ENCODE assay signal across 19 cellular contexts in the genomic region with DNA sequence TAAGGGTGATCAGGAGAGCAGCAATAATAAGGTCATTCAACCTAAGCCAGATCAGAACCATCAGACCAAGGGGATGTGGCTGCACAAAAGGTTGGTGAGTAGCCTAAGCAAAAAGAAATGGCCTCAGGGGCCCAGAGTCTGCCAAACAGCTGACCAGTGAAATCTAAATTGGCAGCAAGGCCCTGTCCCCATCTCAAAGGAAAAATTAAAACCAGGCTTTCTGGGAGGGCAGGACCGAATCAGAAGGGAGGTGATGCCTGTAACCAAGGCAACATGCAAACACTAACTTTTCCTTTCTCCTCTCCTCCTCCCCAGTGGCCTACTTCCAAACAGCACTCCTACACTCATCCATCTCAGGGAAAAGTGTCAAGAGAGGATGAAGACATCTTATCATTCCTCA.
A peak's percentile ranks its signal among the peaks of the same experiment; 100 is the strongest.
DNase-seq lines count a peak whose midpoint lies in the region; ATAC-seq and TF ChIP-seq lines count a peak whose summit lies in the region.
"Had no signal": no experiment of that assay in that cellular context is flagged by ENCODE, and none has a peak within 500 bp of the region (broad histone marks: within the 10 kb centered on the region; RNA-seq: fewer than 3 reads in every experiment).

No MANE protein-coding gene starts in this region.

- no peaks in the 10 kb centered on the region for H3K4me1 ChIP-seq in CD4-positive, alpha-beta memory T cell (ENCODE audit: insufficient read depth, low read length)
- H3K4me1 ChIP-seq: upper lobe of left lung had no signal

- no peak overlapping the region for H3K27ac ChIP-seq in CD4-positive, alpha-beta memory T cell (ENCODE audit: low read depth, low read length)
- H3K27ac ChIP-seq: cardiac muscle cell, upper lobe of left lung had no signal

- H3K27me3 ChIP-seq in CD4-positive, alpha-beta memory T cell (ENCODE audit: insufficient read depth, low read length): no peaks in the 10 kb centered on the region
- H3K27me3 ChIP-seq: cardiac muscle cell, upper lobe of left lung had no signal

- CTCF ChIA-PET in HEK293T (lab: Yijun Ruan, JAX): no interaction called here
- CTCF ChIA-PET in CD4-positive, alpha-beta memory T cell (lab: Charles Lee; ENCODE audit: partially characterized antibody): no interaction called here

- H3K9me3 Mint-ChIP-seq in mesothelial cell of epicardium: peaks cover 14% of the 10 kb centered on the region
- peaks cover 0 to 2% (median 0%) of the 10 kb centered on the region in 8 donors for H3K9me3 Mint-ChIP-seq in CD4-positive, alpha-beta memory T cell
- H3K9me3 Mint-ChIP-seq: activated CD4-positive, alpha-beta memory T cell treated with anti-CD3 and anti-CD28 coated beads, Interleukin-2, amount 10 ng/mL, durations not matched to agents 7 days and 5 days had no signal

- no peaks in the 10 kb centered on the region for H3K27me3 Mint-ChIP-seq in mesothelial cell of epicardium (ENCODE audit: low read depth)
- H3K27me3 Mint-ChIP-seq in CD4-positive, alpha-beta memory T cell: peaks cover 0 to 5% of the 10 kb centered on the region in 2 donors
- H3K27me3 Mint-ChIP-seq: activated CD4-positive, alpha-beta memory T cell treated with anti-CD3 and anti-CD28 coated beads, Interleukin-2, amount 10 ng/mL, durations not matched to agents 7 days and 5 days had no signal

- POLR2A ChIA-PET in HEK293T (lab: Yijun Ruan, JAX): no interaction called here
- POLR2A ChIA-PET in CD4-positive, alpha-beta memory T cell (lab: Charles Lee; ENCODE audit: partially characterized antibody): no interaction called here

- peaks cover 9% of the 10 kb centered on the region for H3K4me1 Mint-ChIP-seq in mesothelial cell of epicardium
- H3K4me1 Mint-ChIP-seq in CD4-positive, alpha-beta memory T cell: no peaks in the 10 kb centered on the region
- H3K4me1 Mint-ChIP-seq: activated CD4-positive, alpha-beta memory T cell treated with anti-CD3 and anti-CD28 coated beads, Interleukin-2, amount 10 ng/mL, durations not matched to agents 7 days and 5 days had no signal

- peak; percentile 86 for DNase-seq in AG20443 (ENCODE audit: low spot score)
- DNase-seq in fibroblast of the aortic adventitia (ENCODE audit: low read depth): peak; percentile 50
- no peak for DNase-seq in mesothelial cell of epicardium (ENCODE audit: low spot score in 2 of 2, unreplicated experiment in 2 of 2)
- DNase-seq in HEK293T (ENCODE audit: extremely low spot score): no peak
- DNase-seq in NCI-H1417 (lab: John Stamatoyannopoulos, UW): no peak
- DNase-seq in CD4-positive, alpha-beta memory T cell: no peak
- DNase-seq: activated CD4-positive, alpha-beta memory T cell treated with anti-CD3 and anti-CD28 coated beads, Interleukin-2, amount 10 ng/mL, durations not matched to agents 7 days and 5 days; activated effector memory CD4-positive, alpha-beta T cell treated with Interleukin-2 at 50 U/mL for 16 hours; DMS153; Kasumi-1; mucosa of descending colon; NCI-H187; SIG-M5; stimulated activated CD4-positive, alpha-beta T cell treated with anti-CD3 and anti-CD28 coated beads, Interleukin-2, amount 100 ng/mL, for 24 hours; upper lobe of left lung had no signal

- H3K27ac Mint-ChIP-seq in mesothelial cell of epicardium: peak overlapping the region; percentile 22
- H3K27ac Mint-ChIP-seq in CD4-positive, alpha-beta memory T cell: no peak overlapping the region
- H3K27ac Mint-ChIP-seq: activated CD4-positive, alpha-beta memory T cell treated with anti-CD3 and anti-CD28 coated beads, Interleukin-2, amount 10 ng/mL, durations not matched to agents 7 days and 5 days had no signal

- no peak overlapping the region for H3K4me3 Mint-ChIP-seq in mesothelial cell of epicardium
- H3K4me3 Mint-ChIP-seq in CD4-positive, alpha-beta memory T cell: no peak overlapping the region
- H3K4me3 Mint-ChIP-seq: activated CD4-positive, alpha-beta memory T cell treated with anti-CD3 and anti-CD28 coated beads, Interleukin-2, amount 10 ng/mL, durations not matched to agents 7 days and 5 days had no signal

- no peaks in the 10 kb centered on the region for H3K36me3 ChIP-seq in CD4-positive, alpha-beta memory T cell (ENCODE audit: insufficient read depth, low read length)
- H3K36me3 ChIP-seq: cardiac muscle cell, upper lobe of left lung had no signal

- no peak for TF ChIP-seq CTCF in fibroblast of the aortic adventitia (IDR thresholded peaks at IDR 0.05; ENCODE audit: insufficient read depth, low read length)
- no peak for TF ChIP-seq CTCF in mesothelial cell of epicardium (IDR thresholded peaks at IDR 0.05; ENCODE audit: unreplicated experiment)

- no peak overlapping the region for H3K4me3 ChIP-seq in fibroblast of the aortic adventitia (ENCODE audit: low read depth, low read length)
- no peak overlapping the region for H3K4me3 ChIP-seq in CD4-positive, alpha-beta memory T cell (ENCODE audit: low read length in 2 of 2)
- H3K4me3 ChIP-seq: cardiac muscle cell, GM12878, mucosa of descending colon, upper lobe of left lung had no signal

- peak; percentile 66 for ATAC-seq in SK-N-SH treated with all-trans-retinoic acid at 6 μM for 48 hours
- no peak for ATAC-seq in HG03175 (IDR thresholded peaks at IDR 0.05; ENCODE audit: unreplicated experiment)
- ATAC-seq: GM12878, mucosa of descending colon had no signal

- intact Hi-C loops in CD4-positive, alpha-beta memory T cell (cut with micrococcal nuclease): no loop called here

- no peaks in the 10 kb centered on the region for H3K36me3 Mint-ChIP-seq in mesothelial cell of epicardium
- no peaks in the 10 kb centered on the region for H3K36me3 Mint-ChIP-seq in CD4-positive, alpha-beta memory T cell

- H3K9me3 ChIP-seq in CD4-positive, alpha-beta memory T cell (ENCODE audit: control insufficient read depth in 1 of 2, low read length in 2 of 2): no peaks in the 10 kb centered on the region
- H3K9me3 ChIP-seq: mucosa of descending colon, upper lobe of left lung had no signal

TF ChIP-seq in SK-N-SH treated with all-trans-retinoic acid at 6 μM for 48 hours, 23 proteins besides CTCF, POLR2A, EP300 and RAD21:
- no peak for TF ChIP-seq BACH2 (CRISPR knock-in tag; IDR thresholded peaks at IDR 0.05; ENCODE audit: borderline replicate concordance)
- no peak for TF ChIP-seq TOX (CRISPR knock-in tag; IDR thresholded peaks at IDR 0.05; ENCODE audit: borderline replicate concordance)
- no peak for TF ChIP-seq ZC3H10 (CRISPR knock-in tag; IDR thresholded peaks at IDR 0.05)

TF ChIP-seq in HEK293T, 16 proteins besides CTCF, POLR2A, EP300 and RAD21:
- TF ChIP-seq FOXK2 (IDR thresholded peaks at IDR 0.05) (no peak), SUZ12 (IDR thresholded peaks at IDR 0.05) (no peak), ELF4 (IDR thresholded peaks at IDR 0.05) (no peak), SP1 (IDR thresholded peaks at IDR 0.05) (no peak), FOXM1 (IDR thresholded peaks at IDR 0.05; ENCODE audit: borderline replicate concordance) (no peak), HDGF (IDR thresholded peaks at IDR 0.05; ENCODE audit: borderline replicate concordance) (no peak), TARDBP (IDR thresholded peaks at IDR 0.05) (no peak), CTBP1 (IDR thresholded peaks at IDR 0.05; ENCODE audit: borderline replicate concordance) (no peak)

Comparison
In these comparisons a context has a peak if more than half of its experiments do, and no peak if none do; other contexts are left out.
1. DNase-seq: peak in AG20443 (single experiment) and fibroblast of the aortic adventitia (single experiment); none in mesothelial cell of epicardium (0 of 2), HEK293T (single experiment), NCI-H1417 (0 of 3) and CD4-positive, alpha-beta memory T cell (0 of 5).